1 cellular context compared by ENCODE assay signal in the genomic region with DNA sequence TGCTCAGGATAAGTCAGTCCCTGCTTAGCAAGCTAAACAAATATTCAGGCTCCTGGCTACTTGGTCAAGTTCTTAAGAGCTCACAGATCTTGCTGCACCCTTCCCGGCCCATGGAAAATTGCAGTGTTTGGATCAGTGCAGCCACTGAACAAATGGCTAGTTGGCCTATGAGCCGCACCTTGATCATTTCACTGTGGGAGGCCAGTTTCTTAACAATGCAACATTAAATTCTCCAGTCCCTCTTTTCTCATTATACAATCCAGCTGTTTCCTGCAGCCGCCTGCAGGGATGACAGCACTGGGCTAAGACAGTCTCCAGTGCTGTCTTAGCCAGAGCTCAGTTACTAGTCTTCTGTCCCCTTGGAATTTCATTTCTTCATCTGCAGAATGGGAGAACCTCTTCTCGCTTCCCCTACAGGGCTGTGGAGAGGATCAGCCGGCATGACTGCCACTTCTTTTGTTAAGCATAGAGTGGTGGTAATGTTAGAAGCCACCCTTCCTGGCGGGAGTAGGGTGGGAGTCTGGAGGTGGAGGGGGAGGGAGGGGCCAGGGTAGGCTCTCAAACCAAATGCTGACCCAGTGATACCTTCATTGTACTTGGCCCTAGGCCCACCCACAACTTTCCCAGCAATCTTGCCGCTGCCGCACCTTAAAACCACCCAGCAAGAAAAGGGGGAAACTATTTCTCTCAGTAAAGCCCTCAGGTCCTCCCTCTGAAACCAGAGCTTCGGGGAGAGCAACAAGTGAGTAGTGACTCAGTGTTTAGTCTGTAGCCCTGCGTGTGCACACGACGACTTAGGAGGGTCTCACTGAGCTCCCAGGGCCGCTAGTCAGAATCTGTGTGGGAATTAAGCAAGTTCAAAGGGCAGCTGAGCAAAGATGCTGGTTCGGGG.
TF ChIP-seq lines count a peak whose summit lies in the region.

No MANE protein-coding gene starts in this region.

TF ChIP-seq in WTC11, 78 proteins besides CTCF, POLR2A, EP300 and RAD21 (continued from another document):
- TF ChIP-seq, protein P1, sequence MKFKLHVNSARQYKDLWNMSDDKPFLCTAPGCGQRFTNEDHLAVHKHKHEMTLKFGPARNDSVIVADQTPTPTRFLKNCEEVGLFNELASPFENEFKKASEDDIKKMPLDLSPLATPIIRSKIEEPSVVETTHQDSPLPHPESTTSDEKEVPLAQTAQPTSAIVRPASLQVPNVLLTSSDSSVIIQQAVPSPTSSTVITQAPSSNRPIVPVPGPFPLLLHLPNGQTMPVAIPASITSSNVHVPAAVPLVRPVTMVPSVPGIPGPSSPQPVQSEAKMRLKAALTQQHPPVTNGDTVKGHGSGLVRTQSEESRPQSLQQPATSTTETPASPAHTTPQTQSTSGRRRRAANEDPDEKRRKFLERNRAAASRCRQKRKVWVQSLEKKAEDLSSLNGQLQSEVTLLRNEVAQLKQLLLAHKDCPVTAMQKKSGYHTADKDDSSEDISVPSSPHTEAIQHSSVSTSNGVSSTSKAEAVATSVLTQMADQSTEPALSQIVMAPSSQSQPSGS (CRISPR knock-in tag; IDR thresholded peaks at IDR 0.05; ENCODE audit: borderline replicate concordance, low read depth), result no peak
- TF ChIP-seq GABPB1 (CRISPR knock-in tag; IDR thresholded peaks at IDR 0.05), result no peak
- TF ChIP-seq ZNF416 (CRISPR knock-in tag; IDR thresholded peaks at IDR 0.05), result no peak
- TF ChIP-seq, protein P2, sequence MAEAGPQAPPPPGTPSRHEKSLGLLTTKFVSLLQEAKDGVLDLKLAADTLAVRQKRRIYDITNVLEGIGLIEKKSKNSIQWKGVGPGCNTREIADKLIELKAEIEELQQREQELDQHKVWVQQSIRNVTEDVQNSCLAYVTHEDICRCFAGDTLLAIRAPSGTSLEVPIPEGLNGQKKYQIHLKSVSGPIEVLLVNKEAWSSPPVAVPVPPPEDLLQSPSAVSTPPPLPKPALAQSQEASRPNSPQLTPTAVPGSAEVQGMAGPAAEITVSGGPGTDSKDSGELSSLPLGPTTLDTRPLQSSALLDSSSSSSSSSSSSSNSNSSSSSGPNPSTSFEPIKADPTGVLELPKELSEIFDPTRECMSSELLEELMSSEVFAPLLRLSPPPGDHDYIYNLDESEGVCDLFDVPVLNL (CRISPR knock-in tag; IDR thresholded peaks at IDR 0.05; ENCODE audit: borderline replicate concordance, low read depth), result no peak
- no peak for TF ChIP-seq FOXK1 (CRISPR knock-in tag; IDR thresholded peaks at IDR 0.05)
- no peak for TF ChIP-seq MYBL2 (CRISPR knock-in tag; IDR thresholded peaks at IDR 0.05)
- TF ChIP-seq SP1 (CRISPR knock-in tag; conservative IDR thresholded peaks at IDR 0.05), result no peak
- no peak for TF ChIP-seq FOXJ3 (CRISPR knock-in tag; IDR thresholded peaks at IDR 0.05; ENCODE audit: borderline replicate concordance)
- TF ChIP-seq, protein P3, sequence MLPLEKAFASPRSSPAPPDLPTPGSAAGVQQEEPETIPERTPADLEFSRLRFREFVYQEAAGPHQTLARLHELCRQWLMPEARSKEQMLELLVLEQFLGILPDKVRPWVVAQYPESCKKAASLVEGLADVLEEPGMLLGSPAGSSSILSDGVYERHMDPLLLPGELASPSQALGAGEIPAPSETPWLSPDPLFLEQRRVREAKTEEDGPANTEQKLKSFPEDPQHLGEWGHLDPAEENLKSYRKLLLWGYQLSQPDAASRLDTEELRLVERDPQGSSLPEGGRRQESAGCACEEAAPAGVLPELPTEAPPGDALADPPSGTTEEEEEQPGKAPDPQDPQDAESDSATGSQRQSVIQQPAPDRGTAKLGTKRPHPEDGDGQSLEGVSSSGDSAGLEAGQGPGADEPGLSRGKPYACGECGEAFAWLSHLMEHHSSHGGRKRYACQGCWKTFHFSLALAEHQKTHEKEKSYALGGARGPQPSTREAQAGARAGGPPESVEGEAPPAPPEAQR (CRISPR knock-in tag; IDR thresholded peaks at IDR 0.05), result no peak
- TF ChIP-seq, protein P4, sequence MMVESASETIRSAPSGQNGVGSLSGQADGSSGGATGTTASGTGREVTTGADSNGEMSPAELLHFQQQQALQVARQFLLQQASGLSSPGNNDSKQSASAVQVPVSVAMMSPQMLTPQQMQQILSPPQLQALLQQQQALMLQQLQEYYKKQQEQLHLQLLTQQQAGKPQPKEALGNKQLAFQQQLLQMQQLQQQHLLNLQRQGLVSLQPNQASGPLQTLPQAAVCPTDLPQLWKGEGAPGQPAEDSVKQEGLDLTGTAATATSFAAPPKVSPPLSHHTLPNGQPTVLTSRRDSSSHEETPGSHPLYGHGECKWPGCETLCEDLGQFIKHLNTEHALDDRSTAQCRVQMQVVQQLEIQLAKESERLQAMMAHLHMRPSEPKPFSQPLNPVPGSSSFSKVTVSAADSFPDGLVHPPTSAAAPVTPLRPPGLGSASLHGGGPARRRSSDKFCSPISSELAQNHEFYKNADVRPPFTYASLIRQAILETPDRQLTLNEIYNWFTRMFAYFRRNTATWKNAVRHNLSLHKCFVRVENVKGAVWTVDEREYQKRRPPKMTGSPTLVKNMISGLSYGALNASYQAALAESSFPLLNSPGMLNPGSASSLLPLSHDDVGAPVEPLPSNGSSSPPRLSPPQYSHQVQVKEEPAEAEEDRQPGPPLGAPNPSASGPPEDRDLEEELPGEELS (CRISPR knock-in tag; IDR thresholded peaks at IDR 0.05), result no peak
- TF ChIP-seq NR3C1 (CRISPR knock-in tag; conservative IDR thresholded peaks at IDR 0.05; ENCODE audit: low read depth), result no peak
